In the genomic region with DNA sequence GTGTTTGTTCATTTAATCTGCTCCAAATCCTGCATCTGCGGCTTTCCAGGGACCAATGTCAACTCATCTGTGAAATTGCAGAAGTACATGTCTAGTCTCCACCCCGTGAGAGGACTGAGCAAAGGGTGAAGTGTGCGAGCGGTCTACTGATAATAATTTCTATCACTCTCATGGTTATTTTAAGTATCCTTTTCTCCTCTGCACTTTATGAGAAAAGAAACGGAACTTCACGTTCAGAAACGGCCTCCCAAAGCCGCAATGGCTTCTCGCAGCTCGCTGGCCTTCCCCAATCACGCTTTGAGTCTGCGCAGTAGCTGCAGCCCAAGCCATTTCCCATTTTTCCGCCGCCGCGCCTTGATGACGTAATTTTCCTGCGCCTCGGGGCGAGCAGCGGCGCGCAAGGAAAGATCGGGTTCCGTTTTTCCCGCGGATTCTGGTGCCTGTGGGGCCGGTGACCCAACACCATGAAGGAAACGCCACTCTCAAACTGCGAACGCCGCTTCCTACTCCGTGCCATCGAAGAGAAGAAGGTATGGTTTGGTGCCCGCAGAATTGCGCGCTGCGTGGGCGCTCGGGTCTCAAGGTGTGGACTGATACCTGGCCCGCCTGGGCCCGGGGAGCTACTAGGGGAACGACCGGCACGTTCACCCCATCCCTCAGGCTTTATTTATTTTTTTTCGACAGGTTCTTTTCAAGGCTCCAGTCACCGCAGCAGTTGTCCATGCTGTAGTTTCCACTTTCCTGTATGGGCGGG, we compare ENCODE assay signal across 1 cellular context.
TF ChIP-seq lines count a peak whose summit lies in the region.

A gene with protein sequence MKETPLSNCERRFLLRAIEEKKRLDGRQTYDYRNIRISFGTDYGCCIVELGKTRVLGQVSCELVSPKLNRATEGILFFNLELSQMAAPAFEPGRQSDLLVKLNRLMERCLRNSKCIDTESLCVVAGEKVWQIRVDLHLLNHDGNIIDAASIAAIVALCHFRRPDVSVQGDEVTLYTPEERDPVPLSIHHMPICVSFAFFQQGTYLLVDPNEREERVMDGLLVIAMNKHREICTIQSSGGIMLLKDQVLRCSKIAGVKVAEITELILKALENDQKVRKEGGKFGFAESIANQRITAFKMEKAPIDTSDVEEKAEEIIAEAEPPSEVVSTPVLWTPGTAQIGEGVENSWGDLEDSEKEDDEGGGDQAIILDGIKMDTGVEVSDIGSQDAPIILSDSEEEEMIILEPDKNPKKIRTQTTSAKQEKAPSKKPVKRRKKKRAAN (plus strand): TSS at position 363 of the 754 bp plus-strand sequence. CDS start 102 bp downstream, at position 465.

TF ChIP-seq in HepG2, 621 proteins besides CTCF, POLR2A, EP300 and RAD21 (continued from another document and continues in another):
- TF ChIP-seq, protein P1, sequence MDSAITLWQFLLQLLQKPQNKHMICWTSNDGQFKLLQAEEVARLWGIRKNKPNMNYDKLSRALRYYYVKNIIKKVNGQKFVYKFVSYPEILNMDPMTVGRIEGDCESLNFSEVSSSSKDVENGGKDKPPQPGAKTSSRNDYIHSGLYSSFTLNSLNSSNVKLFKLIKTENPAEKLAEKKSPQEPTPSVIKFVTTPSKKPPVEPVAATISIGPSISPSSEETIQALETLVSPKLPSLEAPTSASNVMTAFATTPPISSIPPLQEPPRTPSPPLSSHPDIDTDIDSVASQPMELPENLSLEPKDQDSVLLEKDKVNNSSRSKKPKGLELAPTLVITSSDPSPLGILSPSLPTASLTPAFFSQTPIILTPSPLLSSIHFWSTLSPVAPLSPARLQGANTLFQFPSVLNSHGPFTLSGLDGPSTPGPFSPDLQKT (CRISPR knock-in tag; IDR thresholded peaks at IDR 0.05; ENCODE audit: borderline replicate concordance): no peak
- TF ChIP-seq HOXA5 (CRISPR knock-in tag; IDR thresholded peaks at IDR 0.05): peak; percentile 93; the same call in 1 of the 2 replicates
- TF ChIP-seq, protein P2, sequence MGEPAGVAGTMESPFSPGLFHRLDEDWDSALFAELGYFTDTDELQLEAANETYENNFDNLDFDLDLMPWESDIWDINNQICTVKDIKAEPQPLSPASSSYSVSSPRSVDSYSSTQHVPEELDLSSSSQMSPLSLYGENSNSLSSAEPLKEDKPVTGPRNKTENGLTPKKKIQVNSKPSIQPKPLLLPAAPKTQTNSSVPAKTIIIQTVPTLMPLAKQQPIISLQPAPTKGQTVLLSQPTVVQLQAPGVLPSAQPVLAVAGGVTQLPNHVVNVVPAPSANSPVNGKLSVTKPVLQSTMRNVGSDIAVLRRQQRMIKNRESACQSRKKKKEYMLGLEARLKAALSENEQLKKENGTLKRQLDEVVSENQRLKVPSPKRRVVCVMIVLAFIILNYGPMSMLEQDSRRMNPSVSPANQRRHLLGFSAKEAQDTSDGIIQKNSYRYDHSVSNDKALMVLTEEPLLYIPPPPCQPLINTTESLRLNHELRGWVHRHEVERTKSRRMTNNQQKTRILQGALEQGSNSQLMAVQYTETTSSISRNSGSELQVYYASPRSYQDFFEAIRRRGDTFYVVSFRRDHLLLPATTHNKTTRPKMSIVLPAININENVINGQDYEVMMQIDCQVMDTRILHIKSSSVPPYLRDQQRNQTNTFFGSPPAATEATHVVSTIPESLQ (CRISPR knock-in tag; conservative IDR thresholded peaks at IDR 0.05): 0 out of 2 replicates have a peak, but pooled peaks have one; percentile 38
- TF ChIP-seq, protein P3, sequence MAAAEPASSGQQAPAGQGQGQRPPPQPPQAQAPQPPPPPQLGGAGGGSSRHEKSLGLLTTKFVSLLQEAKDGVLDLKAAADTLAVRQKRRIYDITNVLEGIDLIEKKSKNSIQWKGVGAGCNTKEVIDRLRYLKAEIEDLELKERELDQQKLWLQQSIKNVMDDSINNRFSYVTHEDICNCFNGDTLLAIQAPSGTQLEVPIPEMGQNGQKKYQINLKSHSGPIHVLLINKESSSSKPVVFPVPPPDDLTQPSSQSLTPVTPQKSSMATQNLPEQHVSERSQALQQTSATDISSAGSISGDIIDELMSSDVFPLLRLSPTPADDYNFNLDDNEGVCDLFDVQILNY (CRISPR knock-in tag; conservative IDR thresholded peaks at IDR 0.05): peak; percentile 92
- peak; percentile 71; the same call in 1 of the 2 replicates for TF ChIP-seq ZNF335 (CRISPR knock-in tag; IDR thresholded peaks at IDR 0.05)
- no peak for TF ChIP-seq CC2D1A (CRISPR knock-in tag; IDR thresholded peaks at IDR 0.05)
- TF ChIP-seq ZBTB21 (CRISPR knock-in tag; IDR thresholded peaks at IDR 0.05): no peak
- 0 out of 2 replicates have a peak, but pooled peaks have one; percentile 40 for TF ChIP-seq DNMT3B (CRISPR knock-in tag; conservative IDR thresholded peaks at IDR 0.05)
- TF ChIP-seq TAF1 (CRISPR knock-in tag; IDR thresholded peaks at IDR 0.05): peak; percentile 78
- TF ChIP-seq, protein P4, sequence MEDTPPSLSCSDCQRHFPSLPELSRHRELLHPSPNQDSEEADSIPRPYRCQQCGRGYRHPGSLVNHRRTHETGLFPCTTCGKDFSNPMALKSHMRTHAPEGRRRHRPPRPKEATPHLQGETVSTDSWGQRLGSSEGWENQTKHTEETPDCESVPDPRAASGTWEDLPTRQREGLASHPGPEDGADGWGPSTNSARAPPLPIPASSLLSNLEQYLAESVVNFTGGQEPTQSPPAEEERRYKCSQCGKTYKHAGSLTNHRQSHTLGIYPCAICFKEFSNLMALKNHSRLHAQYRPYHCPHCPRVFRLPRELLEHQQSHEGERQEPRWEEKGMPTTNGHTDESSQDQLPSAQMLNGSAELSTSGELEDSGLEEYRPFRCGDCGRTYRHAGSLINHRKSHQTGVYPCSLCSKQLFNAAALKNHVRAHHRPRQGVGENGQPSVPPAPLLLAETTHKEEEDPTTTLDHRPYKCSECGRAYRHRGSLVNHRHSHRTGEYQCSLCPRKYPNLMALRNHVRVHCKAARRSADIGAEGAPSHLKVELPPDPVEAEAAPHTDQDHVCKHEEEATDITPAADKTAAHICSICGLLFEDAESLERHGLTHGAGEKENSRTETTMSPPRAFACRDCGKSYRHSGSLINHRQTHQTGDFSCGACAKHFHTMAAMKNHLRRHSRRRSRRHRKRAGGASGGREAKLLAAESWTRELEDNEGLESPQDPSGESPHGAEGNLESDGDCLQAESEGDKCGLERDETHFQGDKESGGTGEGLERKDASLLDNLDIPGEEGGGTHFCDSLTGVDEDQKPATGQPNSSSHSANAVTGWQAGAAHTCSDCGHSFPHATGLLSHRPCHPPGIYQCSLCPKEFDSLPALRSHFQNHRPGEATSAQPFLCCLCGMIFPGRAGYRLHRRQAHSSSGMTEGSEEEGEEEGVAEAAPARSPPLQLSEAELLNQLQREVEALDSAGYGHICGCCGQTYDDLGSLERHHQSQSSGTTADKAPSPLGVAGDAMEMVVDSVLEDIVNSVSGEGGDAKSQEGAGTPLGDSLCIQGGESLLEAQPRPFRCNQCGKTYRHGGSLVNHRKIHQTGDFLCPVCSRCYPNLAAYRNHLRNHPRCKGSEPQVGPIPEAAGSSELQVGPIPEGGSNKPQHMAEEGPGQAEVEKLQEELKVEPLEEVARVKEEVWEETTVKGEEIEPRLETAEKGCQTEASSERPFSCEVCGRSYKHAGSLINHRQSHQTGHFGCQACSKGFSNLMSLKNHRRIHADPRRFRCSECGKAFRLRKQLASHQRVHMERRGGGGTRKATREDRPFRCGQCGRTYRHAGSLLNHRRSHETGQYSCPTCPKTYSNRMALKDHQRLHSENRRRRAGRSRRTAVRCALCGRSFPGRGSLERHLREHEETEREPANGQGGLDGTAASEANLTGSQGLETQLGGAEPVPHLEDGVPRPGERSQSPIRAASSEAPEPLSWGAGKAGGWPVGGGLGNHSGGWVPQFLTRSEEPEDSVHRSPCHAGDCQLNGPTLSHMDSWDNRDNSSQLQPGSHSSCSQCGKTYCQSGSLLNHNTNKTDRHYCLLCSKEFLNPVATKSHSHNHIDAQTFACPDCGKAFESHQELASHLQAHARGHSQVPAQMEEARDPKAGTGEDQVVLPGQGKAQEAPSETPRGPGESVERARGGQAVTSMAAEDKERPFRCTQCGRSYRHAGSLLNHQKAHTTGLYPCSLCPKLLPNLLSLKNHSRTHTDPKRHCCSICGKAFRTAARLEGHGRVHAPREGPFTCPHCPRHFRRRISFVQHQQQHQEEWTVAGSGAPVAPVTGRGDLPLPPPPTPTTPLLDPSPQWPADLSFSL (CRISPR knock-in tag; IDR thresholded peaks at IDR 0.05): no peak
- peak; percentile 99 for TF ChIP-seq CREM (IDR thresholded peaks at IDR 0.05)
- TF ChIP-seq CREM (CRISPR knock-in tag; IDR thresholded peaks at IDR 0.05): peak; percentile 93
- no peak; the same call in 1 of the 2 replicates for TF ChIP-seq PHF21A (CRISPR knock-in tag; IDR thresholded peaks at IDR 0.05)
- TF ChIP-seq, protein P5, sequence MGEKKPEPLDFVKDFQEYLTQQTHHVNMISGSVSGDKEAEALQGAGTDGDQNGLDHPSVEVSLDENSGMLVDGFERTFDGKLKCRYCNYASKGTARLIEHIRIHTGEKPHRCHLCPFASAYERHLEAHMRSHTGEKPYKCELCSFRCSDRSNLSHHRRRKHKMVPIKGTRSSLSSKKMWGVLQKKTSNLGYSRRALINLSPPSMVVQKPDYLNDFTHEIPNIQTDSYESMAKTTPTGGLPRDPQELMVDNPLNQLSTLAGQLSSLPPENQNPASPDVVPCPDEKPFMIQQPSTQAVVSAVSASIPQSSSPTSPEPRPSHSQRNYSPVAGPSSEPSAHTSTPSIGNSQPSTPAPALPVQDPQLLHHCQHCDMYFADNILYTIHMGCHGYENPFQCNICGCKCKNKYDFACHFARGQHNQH (CRISPR knock-in tag; IDR thresholded peaks at IDR 0.05): peak; percentile 82; the same call in 1 of the 2 replicates
- TF ChIP-seq TCF7 (IDR thresholded peaks at IDR 0.05; ENCODE audit: low read depth): no peak
- TF ChIP-seq KDM3A (CRISPR knock-in tag; IDR thresholded peaks at IDR 0.05; ENCODE audit: low read depth): 0 out of 2 replicates have a peak, but pooled peaks have one; percentile 54
- TF ChIP-seq, protein P6, sequence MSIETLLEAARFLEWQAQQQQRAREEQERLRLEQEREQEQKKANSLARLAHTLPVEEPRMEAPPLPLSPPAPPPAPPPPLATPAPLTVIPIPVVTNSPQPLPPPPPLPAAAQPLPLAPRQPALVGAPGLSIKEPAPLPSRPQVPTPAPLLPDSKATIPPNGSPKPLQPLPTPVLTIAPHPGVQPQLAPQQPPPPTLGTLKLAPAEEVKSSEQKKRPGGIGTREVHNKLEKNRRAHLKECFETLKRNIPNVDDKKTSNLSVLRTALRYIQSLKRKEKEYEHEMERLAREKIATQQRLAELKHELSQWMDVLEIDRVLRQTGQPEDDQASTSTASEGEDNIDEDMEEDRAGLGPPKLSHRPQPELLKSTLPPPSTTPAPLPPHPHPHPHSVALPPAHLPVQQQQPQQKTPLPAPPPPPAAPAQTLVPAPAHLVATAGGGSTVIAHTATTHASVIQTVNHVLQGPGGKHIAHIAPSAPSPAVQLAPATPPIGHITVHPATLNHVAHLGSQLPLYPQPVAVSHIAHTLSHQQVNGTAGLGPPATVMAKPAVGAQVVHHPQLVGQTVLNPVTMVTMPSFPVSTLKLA (IDR thresholded peaks at IDR 0.05): no peak
- TF ChIP-seq GTF2F1 (IDR thresholded peaks at IDR 0.05; ENCODE audit: low read length): peak; percentile 44; the same call in 1 of the 2 replicates
- 0 out of 2 replicates have a peak, but pooled peaks have one; percentile 70 for TF ChIP-seq FOXJ3 (CRISPR knock-in tag; IDR thresholded peaks at IDR 0.05; ENCODE audit: borderline replicate concordance)
- TF ChIP-seq, protein P7, sequence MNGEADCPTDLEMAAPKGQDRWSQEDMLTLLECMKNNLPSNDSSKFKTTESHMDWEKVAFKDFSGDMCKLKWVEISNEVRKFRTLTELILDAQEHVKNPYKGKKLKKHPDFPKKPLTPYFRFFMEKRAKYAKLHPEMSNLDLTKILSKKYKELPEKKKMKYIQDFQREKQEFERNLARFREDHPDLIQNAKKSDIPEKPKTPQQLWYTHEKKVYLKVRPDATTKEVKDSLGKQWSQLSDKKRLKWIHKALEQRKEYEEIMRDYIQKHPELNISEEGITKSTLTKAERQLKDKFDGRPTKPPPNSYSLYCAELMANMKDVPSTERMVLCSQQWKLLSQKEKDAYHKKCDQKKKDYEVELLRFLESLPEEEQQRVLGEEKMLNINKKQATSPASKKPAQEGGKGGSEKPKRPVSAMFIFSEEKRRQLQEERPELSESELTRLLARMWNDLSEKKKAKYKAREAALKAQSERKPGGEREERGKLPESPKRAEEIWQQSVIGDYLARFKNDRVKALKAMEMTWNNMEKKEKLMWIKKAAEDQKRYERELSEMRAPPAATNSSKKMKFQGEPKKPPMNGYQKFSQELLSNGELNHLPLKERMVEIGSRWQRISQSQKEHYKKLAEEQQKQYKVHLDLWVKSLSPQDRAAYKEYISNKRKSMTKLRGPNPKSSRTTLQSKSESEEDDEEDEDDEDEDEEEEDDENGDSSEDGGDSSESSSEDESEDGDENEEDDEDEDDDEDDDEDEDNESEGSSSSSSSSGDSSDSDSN (CRISPR knock-in tag; IDR thresholded peaks at IDR 0.05): peak; percentile 42; the same call in 1 of the 2 replicates
- no peak for TF ChIP-seq ZNF549 (CRISPR knock-in tag; IDR thresholded peaks at IDR 0.05)
- no peak for TF ChIP-seq ZFP36L1 (CRISPR knock-in tag; IDR thresholded peaks at IDR 0.05)
- TF ChIP-seq, protein P8, sequence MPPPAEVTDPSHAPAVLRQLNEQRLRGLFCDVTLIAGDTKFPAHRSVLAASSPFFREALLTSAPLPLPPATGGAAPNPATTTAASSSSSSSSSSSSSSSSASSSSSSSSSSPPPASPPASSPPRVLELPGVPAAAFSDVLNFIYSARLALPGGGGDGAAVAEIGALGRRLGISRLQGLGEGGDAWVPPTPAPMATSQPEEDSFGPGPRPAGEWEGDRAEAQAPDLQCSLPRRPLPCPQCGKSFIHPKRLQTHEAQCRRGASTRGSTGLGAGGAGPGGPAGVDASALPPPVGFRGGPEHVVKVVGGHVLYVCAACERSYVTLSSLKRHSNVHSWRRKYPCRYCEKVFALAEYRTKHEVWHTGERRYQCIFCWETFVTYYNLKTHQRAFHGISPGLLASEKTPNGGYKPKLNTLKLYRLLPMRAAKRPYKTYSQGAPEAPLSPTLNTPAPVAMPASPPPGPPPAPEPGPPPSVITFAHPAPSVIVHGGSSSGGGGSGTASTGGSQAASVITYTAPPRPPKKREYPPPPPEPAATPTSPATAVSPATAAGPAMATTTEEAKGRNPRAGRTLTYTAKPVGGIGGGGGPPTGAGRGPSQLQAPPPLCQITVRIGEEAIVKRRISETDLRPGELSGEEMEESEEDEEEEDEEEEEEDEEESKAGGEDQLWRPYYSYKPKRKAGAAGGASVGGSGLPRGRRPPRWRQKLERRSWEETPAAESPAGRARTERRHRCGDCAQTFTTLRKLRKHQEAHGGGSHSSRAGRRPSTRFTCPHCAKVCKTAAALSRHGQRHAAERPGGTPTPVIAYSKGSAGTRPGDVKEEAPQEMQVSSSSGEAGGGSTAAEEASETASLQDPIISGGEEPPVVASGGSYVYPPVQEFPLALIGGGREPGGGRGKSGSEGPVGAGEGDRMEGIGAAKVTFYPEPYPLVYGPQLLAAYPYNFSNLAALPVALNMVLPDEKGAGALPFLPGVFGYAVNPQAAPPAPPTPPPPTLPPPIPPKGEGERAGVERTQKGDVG (CRISPR knock-in tag; IDR thresholded peaks at IDR 0.05; ENCODE audit: borderline replicate concordance): peak; percentile 32; the same call in 1 of the 2 replicates
